In the genomic region with DNA sequence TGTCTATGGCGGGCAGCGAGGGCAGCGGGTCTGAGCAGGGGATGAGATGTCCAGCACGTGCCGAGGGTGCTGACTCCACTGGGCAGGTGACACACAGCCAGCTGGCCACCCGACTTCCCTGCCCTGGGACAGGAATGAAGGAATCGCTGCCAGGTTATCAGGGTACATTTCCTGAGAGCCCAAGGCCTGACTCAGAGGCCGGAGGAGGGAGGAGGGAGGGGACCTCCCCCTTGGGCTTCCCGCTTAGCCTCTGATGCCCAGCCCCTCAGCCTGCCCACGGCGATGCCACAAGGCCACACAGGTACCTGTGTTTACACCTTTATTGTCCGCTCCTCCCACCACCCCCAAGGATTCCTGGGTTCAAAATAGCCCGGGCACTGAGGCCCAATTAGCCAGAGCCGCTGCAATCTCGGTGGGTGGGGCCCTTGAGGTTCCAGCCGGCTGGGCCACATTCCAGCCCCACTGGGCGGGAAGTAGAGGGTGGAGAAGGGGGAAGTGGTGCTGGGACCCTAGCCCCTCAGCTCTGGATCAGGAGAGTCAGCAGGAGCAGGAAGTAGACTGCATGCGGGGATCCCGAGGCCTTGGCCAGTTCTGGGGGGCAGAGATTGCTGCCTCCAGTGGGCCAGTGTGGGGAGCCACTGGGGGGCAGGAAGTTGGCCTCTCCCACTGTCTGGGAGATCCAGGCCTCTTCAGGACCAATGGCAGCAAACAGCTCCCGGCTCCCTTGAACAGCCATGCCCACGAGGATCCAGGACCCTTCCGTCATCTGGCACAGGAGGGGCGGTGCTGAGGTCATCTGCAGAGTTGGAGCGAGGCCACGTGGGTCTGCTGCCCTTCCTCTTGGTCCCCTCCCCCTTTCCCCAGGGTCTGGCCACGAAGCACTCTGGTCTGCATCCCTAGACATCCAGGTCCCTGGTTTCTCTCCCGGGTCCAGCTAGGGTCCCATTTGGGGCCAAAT, we compare ENCODE assay signal across 10 cellular contexts. TPM values are rescaled to one million over a fixed set of nuclear protein-coding genes. Genes with fewer than 3 reads are reported as not detected.
DNase-seq lines count a peak whose midpoint lies in the region; ATAC-seq and TF ChIP-seq lines count a peak whose summit lies in the region.
"Had no signal": no experiment of that assay in that cellular context is flagged by ENCODE, and none has a peak within 500 bp of the region (broad histone marks: within the 10 kb centered on the region; RNA-seq: fewer than 3 reads in every experiment).

No MANE protein-coding gene starts in this region.

- intact Hi-C loops in left cardiac atrium (cut with DNase I): no loop called here

- no peaks in the 10 kb centered on the region for H3K36me3 ChIP-seq in ES-I3 (ENCODE audit: insufficient read depth, low read length)

- no peaks in the 10 kb centered on the region for H3K9me3 ChIP-seq in ES-I3 (ENCODE audit: control insufficient read depth, insufficient read depth, low read length)

- peak overlapping the region; percentile 12; the same call in 1 of the 2 replicates for H3K9ac ChIP-seq in ES-I3 (ENCODE audit: low read depth, low read length)

- in situ Hi-C loops in G401 (cut with HindIII; ENCODE audit: low sequenced_read_pairs): no loop called here

- peaks cover 31% of the 10 kb centered on the region for H3K4me1 ChIP-seq in ES-I3 (ENCODE audit: insufficient read depth, low read length)

- ATAC-seq in SK-N-SH treated with all-trans-retinoic acid at 6 μM for 48 hours: peak; percentile 39
- ATAC-seq in left cardiac atrium: peak in 1 of 2 donors; percentile 9
- ATAC-seq in HG02623 (IDR thresholded peaks at IDR 0.05; ENCODE audit: unreplicated experiment): no peak

- DNase-seq in left cardiac atrium (peak; percentile 68), renal cortical epithelial cell (ENCODE audit: low read depth) (peak; percentile 78), DMS153 treated with DMSO at 0.1 percent for 48 hours (lab: John Stamatoyannopoulos, UW; ENCODE audit: unreplicated experiment) (no peak), NCI-H187 (lab: John Stamatoyannopoulos, UW) (no peak), G401 (ENCODE audit: low spot score) (no peak)
- DNase-seq: MV-4-11, nucleus accumbens had no signal

TF ChIP-seq in SK-N-SH treated with all-trans-retinoic acid at 6 μM for 48 hours, 23 proteins besides CTCF, POLR2A, EP300 and RAD21:
- TF ChIP-seq RARB (CRISPR knock-in tag; IDR thresholded peaks at IDR 0.05) (no peak), ZFP3 (CRISPR knock-in tag; IDR thresholded peaks at IDR 0.05) (no peak), POU6F1 (CRISPR knock-in tag; IDR thresholded peaks at IDR 0.05; ENCODE audit: borderline replicate concordance, low read depth) (no peak), PPARA (CRISPR knock-in tag; IDR thresholded peaks at IDR 0.05; ENCODE audit: borderline replicate concordance) (no peak), ESRRG (CRISPR knock-in tag; IDR thresholded peaks at IDR 0.05) (no peak), CSDC2 (CRISPR knock-in tag; IDR thresholded peaks at IDR 0.05) (no peak), ZC3H10 (CRISPR knock-in tag; IDR thresholded peaks at IDR 0.05) (no peak), BACH2 (CRISPR knock-in tag; IDR thresholded peaks at IDR 0.05; ENCODE audit: borderline replicate concordance) (no peak)
- TF ChIP-seq, protein P1, sequence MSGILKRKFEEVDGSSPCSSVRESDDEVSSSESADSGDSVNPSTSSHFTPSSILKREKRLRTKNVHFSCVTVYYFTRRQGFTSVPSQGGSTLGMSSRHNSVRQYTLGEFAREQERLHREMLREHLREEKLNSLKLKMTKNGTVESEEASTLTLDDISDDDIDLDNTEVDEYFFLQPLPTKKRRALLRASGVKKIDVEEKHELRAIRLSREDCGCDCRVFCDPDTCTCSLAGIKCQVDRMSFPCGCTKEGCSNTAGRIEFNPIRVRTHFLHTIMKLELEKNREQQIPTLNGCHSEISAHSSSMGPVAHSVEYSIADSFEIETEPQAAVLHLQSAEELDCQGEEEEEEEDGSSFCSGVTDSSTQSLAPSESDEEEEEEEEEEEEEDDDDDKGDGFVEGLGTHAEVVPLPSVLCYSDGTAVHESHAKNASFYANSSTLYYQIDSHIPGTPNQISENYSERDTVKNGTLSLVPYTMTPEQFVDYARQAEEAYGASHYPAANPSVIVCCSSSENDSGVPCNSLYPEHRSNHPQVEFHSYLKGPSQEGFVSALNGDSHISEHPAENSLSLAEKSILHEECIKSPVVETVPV (CRISPR knock-in tag; IDR thresholded peaks at IDR 0.05): no peak

RNA-seq across cellular contexts. Expression of gene PRSS8, which starts 3.4 kb away (rescaled TPM):
- total RNA-seq in left cardiac atrium (under 1 TPM in 1 of 2 donors, not detected in 1; 0.21 TPM), renal cortical epithelial cell (3.8 and 17.7 TPM in 2 replicates)
- 4.6 TPM in 1 of 2 replicates, not detected in the other for total RNA-seq in G401 (2014; rRNA removed; shearing (Covaris generic))

RNA-seq across cellular contexts. Expression of gene PRSS36, which starts 11.0 kb away (rescaled TPM):
- total RNA-seq in left cardiac atrium (1 to 10 TPM; 3.0 to 4.2 TPM), renal cortical epithelial cell (0.55 and 2.3 TPM in 2 replicates)
- total RNA-seq in G401 (2014; rRNA removed; shearing (Covaris generic)): 0.06 TPM in 1 of 2 replicates, not detected in the other

RNA-seq across cellular contexts. Expression of gene KAT8, which starts 21.4 kb away (rescaled TPM):
- total RNA-seq in left cardiac atrium (10 to 100 TPM; 57.3 to 74.1 TPM), renal cortical epithelial cell (33.5 and 45.1 TPM in 2 replicates)
- total RNA-seq in G401 (2014; rRNA removed; shearing (Covaris generic)): 86.9 and 88.7 TPM in 2 replicates

RNA-seq across cellular contexts. Expression of gene BCKDK, which starts 30.7 kb away (rescaled TPM):
- 10 to 100 TPM; 43.4 to 46.4 TPM for total RNA-seq in left cardiac atrium
- total RNA-seq in renal cortical epithelial cell: 13.9 and 44.5 TPM in 2 replicates
- total RNA-seq in G401 (2014; rRNA removed; shearing (Covaris generic)): 52.5 and 55.3 TPM in 2 replicates

RNA-seq across cellular contexts. Expression of gene FUS, which starts 41.0 kb away (rescaled TPM):
- total RNA-seq in left cardiac atrium (100 to 1,000 TPM in 1 of 2 donors, 10 to 100 TPM in 1; 99.5 to 192 TPM), renal cortical epithelial cell (39.8 and 72.4 TPM in 2 replicates)
- 40.7 and 70.0 TPM in 2 replicates for total RNA-seq in G401 (2014; rRNA removed; shearing (Covaris generic))

Comparison
In these comparisons a context has a peak if more than half of its experiments do, and no peak if none do; other contexts are left out.
1. DNase-seq: peak in left cardiac atrium (single experiment) and renal cortical epithelial cell (single experiment); none in DMS153 treated with DMSO at 0.1 percent for 48 hours (single experiment), NCI-H187 (0 of 2) and G401 (single experiment).